ENCODE assay signal across 8 cellular contexts in genomic region chr17:39208893-39209292, GRCh38. TPM values are rescaled to one million over a fixed set of nuclear protein-coding genes. Genes with fewer than 3 reads are reported as not detected.
DNase-seq lines count a peak whose midpoint lies in the region; ATAC-seq, FAIRE-seq and TF ChIP-seq lines count a peak whose summit lies in the region.

No MANE protein-coding gene starts in this region.

- WGBS in K562 (ENCODE audit: insufficient coverage, low coverage, missing lambda C conversion rate): 13% methylated on average over 8 of the region's 8 CpGs

- H3K9ac ChIP-seq in K562 (ENCODE audit: insufficient read depth in 1 of 2, low read depth in 2 of 2, low read length in 2 of 2): 0 out of 4 replicates have a peak overlapping the region, but pooled peaks of 1 of the 2 experiments have one; percentile 10
- H3K9ac ChIP-seq in skeletal muscle tissue (ENCODE audit: low read depth in 1 of 3, low read length in 3 of 3): peak overlapping the region; percentile 72 to 81 (median 76)

- no peak for FAIRE-seq in K562 (lab: Jason Lieb, UNC)

- no peaks in the 10 kb centered on the region; the same call in 1 of the 2 replicates for H4K20me1 ChIP-seq in K562 (replicated peaks; ENCODE audit: control insufficient read depth, insufficient read depth, low read length)

- H3K4me2 ChIP-seq in K562 (ENCODE audit: insufficient read depth, low read length): no peak overlapping the region

- peak; percentile 9 for ATAC-seq in stimulated activated naive CD8-positive, alpha-beta T cell treated with anti-CD3 and anti-CD28 coated beads, Interleukin-15, Interleukin-2, amounts not matched to agents 100 U/mL and 50 U/mL, for 24 hours
- ATAC-seq in stimulated activated naive CD8-positive, alpha-beta T cell treated with anti-CD3 and anti-CD28 coated beads, Interleukin-15, amount 100 ng/mL, for 72 hours: no peak
- ATAC-seq in K562: peak; percentile 41

- H3K4me3 ChIP-seq in K562 (no peak overlapping the region), skeletal muscle tissue (ENCODE audit: low read length in 3 of 3) (peak overlapping the region in 2 of 3 donors; percentile 46 to 61)

- H3K4me1 Mint-ChIP-seq in stimulated activated naive CD8-positive, alpha-beta T cell treated with anti-CD3 and anti-CD28 coated beads, Interleukin-15, amount 100 ng/mL, for 72 hours: peaks cover 67% of the 10 kb centered on the region

- peaks cover 4% of the 10 kb centered on the region for H3K9me1 ChIP-seq in K562 (ENCODE audit: control insufficient read depth, insufficient read depth, low read length)

- no peak for TF ChIP-seq EP300 in K562 (IDR thresholded peaks at IDR 0.05; ENCODE audit: low read length)

- H3K9me3 ChIP-seq in K562 (replicated peaks; ENCODE audit: control insufficient read depth, insufficient read depth, low read depth, low read length) (no peaks in the 10 kb centered on the region), skeletal muscle tissue (ENCODE audit: control insufficient read depth in 3 of 3, low read length in 3 of 3) (no peaks in the 10 kb centered on the region)

- peak overlapping the region in 1 of 2 donors; percentile 75 for H3K4me3 Mint-ChIP-seq in stimulated activated naive CD8-positive, alpha-beta T cell treated with anti-CD3 and anti-CD28 coated beads, Interleukin-15, amount 100 ng/mL, for 72 hours

- no peak overlapping the region for H2AFZ ChIP-seq in K562 (ENCODE audit: low read depth, low read length)

- in situ Hi-C loops in K562 (cut with MboI): no loop called here

- no peak for TF ChIP-seq RAD21 in K562 (CRISPR knock-in tag; conservative IDR thresholded peaks at IDR 0.05 in 1 of 2, IDR thresholded peaks at IDR 0.05 in 1 of 2)

- H3K27me3 ChIP-seq in K562 (ENCODE audit: control insufficient read depth in 2 of 2, insufficient read depth in 2 of 2, low read length in 2 of 2) (peaks cover 0 to 29% of the 10 kb centered on the region in 2 experiments; a peak in 2 of 5 replicates), skeletal muscle tissue (ENCODE audit: control insufficient read depth in 3 of 3, insufficient read depth in 3 of 3, low read length in 3 of 3) (no peaks in the 10 kb centered on the region)

- peaks cover 0 to 32% of the 10 kb centered on the region in 2 experiments; a peak in 3 of 5 replicates for H3K4me1 ChIP-seq in K562 (replicated peaks in 1 of 2; ENCODE audit: control insufficient read depth in 2 of 2, insufficient read depth in 2 of 2, low read length in 2 of 2)
- H3K4me1 ChIP-seq in skeletal muscle tissue (ENCODE audit: control insufficient read depth in 3 of 3, insufficient read depth in 3 of 3, low read length in 3 of 3): peaks cover 16 to 27% (median 25%) of the 10 kb centered on the region in 3 donors

- intact Hi-C loops in K562 (cut with micrococcal nuclease): loop anchor here (5.0 kb wide), 3 partner anchors 143 to 408 kb away; no protein-coding TSS in a partner anchor

- DNase-seq in stimulated activated naive CD8-positive, alpha-beta T cell treated with anti-CD3 and anti-CD28 coated beads, Interleukin-15, Interleukin-2, amounts not matched to agents 100 U/mL and 50 U/mL, for 24 hours: peak; percentile 50
- no peak for DNase-seq in stimulated activated naive CD8-positive, alpha-beta T cell treated with anti-CD3 and anti-CD28 coated beads, Interleukin-15, amount 100 ng/mL, for 72 hours
- DNase-seq in Kasumi-1 (lab: John Stamatoyannopoulos, UW) (peak; percentile 36 to 45), K562 (ENCODE audit: extremely low read depth in 1 of 4, low spot score in 3 of 4) (peak in 3 of 4 experiments; percentile 51 to 62 (median 59)), midbrain (lab: John Stamatoyannopoulos, UW) (no peak), SW 1271 (lab: John Stamatoyannopoulos, UW) (no peak), AG08396 (ENCODE audit: low spot score) (no peak)

- no peaks in the 10 kb centered on the region for H3K79me2 ChIP-seq in K562 (ENCODE audit: control insufficient read depth, insufficient read depth, low read length)

- POLR2A ChIA-PET in K562 (lab: Yijun Ruan, JAX): interaction anchor here (2.1 kb wide), 1 partner anchor 10 kb away, joined by 16 read pairs; the partner anchor contains the start of gene RPL19

- H3K27ac Mint-ChIP-seq in stimulated activated naive CD8-positive, alpha-beta T cell treated with anti-CD3 and anti-CD28 coated beads, Interleukin-15, amount 100 ng/mL, for 72 hours: no peak overlapping the region

- H3K9me3 Mint-ChIP-seq in stimulated activated naive CD8-positive, alpha-beta T cell treated with anti-CD3 and anti-CD28 coated beads, Interleukin-15, amount 100 ng/mL, for 72 hours: no peaks in the 10 kb centered on the region

- no peaks in the 10 kb centered on the region for H3K27me3 Mint-ChIP-seq in stimulated activated naive CD8-positive, alpha-beta T cell treated with anti-CD3 and anti-CD28 coated beads, Interleukin-15, amount 100 ng/mL, for 72 hours

- CTCF ChIA-PET in K562 (lab: Yijun Ruan, JAX; ENCODE audit: low intra/inter-chr PET ratio): interaction anchor here (1.3 kb wide), 1 partner anchor 36 kb away, joined by 6 read pairs; no protein-coding TSS in a partner anchor

- no peak for TF ChIP-seq CTCF in K562 (IDR thresholded peaks at IDR 0.05 in 2 of 3, conservative IDR thresholded peaks at IDR 0.05 in 1 of 3; ENCODE audit: insufficient read depth in 2 of 3, low read depth in 1 of 3, low read length in 3 of 3)

- H3K27ac ChIP-seq in K562 (ENCODE audit: extremely low read depth, low read depth, low read length) (no peak overlapping the region), skeletal muscle tissue (ENCODE audit: low read depth, low read length) (peak overlapping the region; percentile 91)

- no TSS peak for BruUV-seq in K562 (replicated peaks; lab: Mats Ljungman, UMichigan)

- no peak for TF ChIP-seq POLR2A in K562 (conservative IDR thresholded peaks at IDR 0.05)

- H3K36me3 ChIP-seq in K562 (ENCODE audit: control insufficient read depth, insufficient read depth, low read length): peaks cover 14% of the 10 kb centered on the region
- H3K36me3 ChIP-seq in skeletal muscle tissue (ENCODE audit: control insufficient read depth in 3 of 3, insufficient read depth in 3 of 3, low read length in 3 of 3): peaks cover 12 to 13% (median 12%) of the 10 kb centered on the region in 3 donors

RNA-seq across cellular contexts. Expression of gene RPL19, which starts 8.8 kb away (rescaled TPM):
- 162 and 216 TPM in 2 replicates for total RNA-seq in K562 (2011; cell fraction: chromatin; rRNA removed; ENCODE audit: low replicate concordance)
- 446 and 472 TPM in 2 replicates for total RNA-seq in K562 (2011; cell fraction: nucleolus; rRNA removed)
- total RNA-seq in K562 (2011; cell fraction: nucleoplasm; rRNA removed): 512 and 741 TPM in 2 replicates
- total RNA-seq in K562 (2014; rRNA removed) (3,823 and 4,254 TPM in 2 replicates), K562 (2014; rRNA removed; fragmentation: Illumina TruSeq; extraction: Trizol) (2,411 and 3,109 TPM in 2 replicates), K562 (2015; rRNA removed; fragmentation: Illumina TruSeq; extraction: Trizol) (3,681 and 3,727 TPM in 2 replicates), K562 (2021) (2,367 and 2,508 TPM in 2 replicates), skeletal muscle tissue (1,766 TPM)
- polyA plus RNA-seq in K562 (2011; rRNA removed) (1,550 and 2,263 TPM in 2 replicates), K562 (2014; fragmentation: Illumina TruSeq; extraction: Trizol) (4,063 and 4,614 TPM in 2 replicates), K562 (2014; fragmentation: Nextera tagmentation; extraction: Ambion mirVana) (1,000 to 10,000 TPM; 3,604 to 4,229 TPM), K562 (2014; rRNA removed) (3,808 and 3,851 TPM in 2 replicates)
- polyA plus RNA-seq in K562 (2011; cell fraction: cytosol; rRNA removed): 1,909 and 2,489 TPM in 2 replicates
- polyA plus RNA-seq in K562 (2011; cell fraction: nucleus; rRNA removed): 662 and 945 TPM in 2 replicates
- polyA plus RNA-seq in K562 (2012): 2,279 and 3,326 TPM in 2 replicates
- polyA minus RNA-seq in K562 (2011; rRNA and poly(A)+ RNA removed): 920 and 1,322 TPM in 2 replicates
- polyA minus RNA-seq in K562 (2011; cell fraction: cytosol; rRNA and poly(A)+ RNA removed): 617 and 787 TPM in 2 replicates
- polyA minus RNA-seq in K562 (2011; cell fraction: nucleus; rRNA and poly(A)+ RNA removed): 123 and 152 TPM in 2 replicates

RNA-seq across cellular contexts. Expression of gene CACNB1, which starts 11.4 kb away (rescaled TPM):
- total RNA-seq in K562 (2011; cell fraction: chromatin; rRNA removed; ENCODE audit: low replicate concordance): 38.1 and 87.3 TPM in 2 replicates
- total RNA-seq in K562 (2011; cell fraction: nucleolus; rRNA removed): 39.5 and 41.0 TPM in 2 replicates
- 40.0 and 54.4 TPM in 2 replicates for total RNA-seq in K562 (2011; cell fraction: nucleoplasm; rRNA removed)
- total RNA-seq in K562 (2014; rRNA removed) (2.2 and 3.7 TPM in 2 replicates), K562 (2014; rRNA removed; fragmentation: Illumina TruSeq; extraction: Trizol) (2.6 and 3.6 TPM in 2 replicates), K562 (2015; rRNA removed; fragmentation: Illumina TruSeq; extraction: Trizol) (1.7 and 2.0 TPM in 2 replicates), K562 (2021) (6.7 and 7.4 TPM in 2 replicates), skeletal muscle tissue (146 TPM)
- polyA plus RNA-seq in K562 (2011; rRNA removed) (3.0 and 3.2 TPM in 2 replicates), K562 (2014; fragmentation: Illumina TruSeq; extraction: Trizol) (3.0 and 3.6 TPM in 2 replicates), K562 (2014; fragmentation: Nextera tagmentation; extraction: Ambion mirVana) (under 1 TPM; 0.08 to 0.18 TPM), K562 (2014; rRNA removed) (3.7 and 4.6 TPM in 2 replicates)
- polyA plus RNA-seq in K562 (2011; cell fraction: cytosol; rRNA removed): 1.5 and 3.4 TPM in 2 replicates
- polyA plus RNA-seq in K562 (2011; cell fraction: nucleus; rRNA removed): 10.8 and 29.9 TPM in 2 replicates
- 2.1 and 2.9 TPM in 2 replicates for polyA plus RNA-seq in K562 (2012)
- 8.4 and 16.2 TPM in 2 replicates for polyA minus RNA-seq in K562 (2011; rRNA and poly(A)+ RNA removed)
- polyA minus RNA-seq in K562 (2011; cell fraction: cytosol; rRNA and poly(A)+ RNA removed): 2.5 and 5.3 TPM in 2 replicates
- 8.2 and 16.4 TPM in 2 replicates for polyA minus RNA-seq in K562 (2011; cell fraction: nucleus; rRNA and poly(A)+ RNA removed)

RNA-seq across cellular contexts. Expression of gene STAC2, which starts 16.9 kb away (rescaled TPM):
- total RNA-seq in K562 (2011; cell fraction: chromatin; rRNA removed; ENCODE audit: low replicate concordance): not detected in 2 replicates
- total RNA-seq in K562 (2011; cell fraction: nucleolus; rRNA removed): not detected in 2 replicates
- not detected in 2 replicates for total RNA-seq in K562 (2011; cell fraction: nucleoplasm; rRNA removed)
- total RNA-seq in K562 (2014; rRNA removed) (not detected in 2 replicates), K562 (2014; rRNA removed; fragmentation: Illumina TruSeq; extraction: Trizol) (not detected in 2 replicates), K562 (2015; rRNA removed; fragmentation: Illumina TruSeq; extraction: Trizol) (not detected in 2 replicates), K562 (2021) (not detected in 2 replicates), skeletal muscle tissue (not detected)
- polyA plus RNA-seq in K562 (2011; rRNA removed) (not detected in 2 replicates), K562 (2014; fragmentation: Illumina TruSeq; extraction: Trizol) (not detected in 2 replicates), K562 (2014; fragmentation: Nextera tagmentation; extraction: Ambion mirVana) (not detected), K562 (2014; rRNA removed) (not detected in 2 replicates)
- polyA plus RNA-seq in K562 (2011; cell fraction: cytosol; rRNA removed): not detected in 2 replicates
- polyA plus RNA-seq in K562 (2011; cell fraction: nucleus; rRNA removed): not detected in 2 replicates
- polyA plus RNA-seq in K562 (2012): not detected in 2 replicates
- polyA minus RNA-seq in K562 (2011; rRNA and poly(A)+ RNA removed): not detected in 2 replicates
- not detected in 2 replicates for polyA minus RNA-seq in K562 (2011; cell fraction: cytosol; rRNA and poly(A)+ RNA removed)
- polyA minus RNA-seq in K562 (2011; cell fraction: nucleus; rRNA and poly(A)+ RNA removed): not detected in 2 replicates

RNA-seq across cellular contexts. Expression of gene ARL5C, which starts 42.9 kb away (rescaled TPM):
- 0.16 TPM in 1 of 2 replicates, not detected in the other for total RNA-seq in K562 (2011; cell fraction: chromatin; rRNA removed; ENCODE audit: low replicate concordance)
- not detected in 2 replicates for total RNA-seq in K562 (2011; cell fraction: nucleolus; rRNA removed)
- not detected in 2 replicates for total RNA-seq in K562 (2011; cell fraction: nucleoplasm; rRNA removed)
- total RNA-seq in K562 (2014; rRNA removed) (not detected in 2 replicates), K562 (2014; rRNA removed; fragmentation: Illumina TruSeq; extraction: Trizol) (not detected in 2 replicates), K562 (2015; rRNA removed; fragmentation: Illumina TruSeq; extraction: Trizol) (not detected in 2 replicates), K562 (2021) (not detected in 2 replicates), skeletal muscle tissue (under 0.01 TPM)
- polyA plus RNA-seq in K562 (2011; rRNA removed) (not detected in 2 replicates), K562 (2014; fragmentation: Illumina TruSeq; extraction: Trizol) (not detected in 2 replicates), K562 (2014; fragmentation: Nextera tagmentation; extraction: Ambion mirVana) (not detected), K562 (2014; rRNA removed) (not detected in 2 replicates)
- polyA plus RNA-seq in K562 (2011; cell fraction: cytosol; rRNA removed): not detected in 2 replicates
- not detected in 2 replicates for polyA plus RNA-seq in K562 (2011; cell fraction: nucleus; rRNA removed)
- polyA plus RNA-seq in K562 (2012): not detected in 2 replicates
- polyA minus RNA-seq in K562 (2011; rRNA and poly(A)+ RNA removed): not detected in 2 replicates
- not detected in 2 replicates for polyA minus RNA-seq in K562 (2011; cell fraction: cytosol; rRNA and poly(A)+ RNA removed)
- polyA minus RNA-seq in K562 (2011; cell fraction: nucleus; rRNA and poly(A)+ RNA removed): not detected in 2 replicates

RNA-seq across cellular contexts. Expression of gene PLXDC1, which starts 57.5 kb away (rescaled TPM):
- total RNA-seq in K562 (2011; cell fraction: chromatin; rRNA removed; ENCODE audit: low replicate concordance): not detected in 2 replicates
- total RNA-seq in K562 (2011; cell fraction: nucleolus; rRNA removed): not detected in 2 replicates
- not detected in 2 replicates for total RNA-seq in K562 (2011; cell fraction: nucleoplasm; rRNA removed)
- total RNA-seq in K562 (2014; rRNA removed): not detected in 2 replicates
- total RNA-seq in K562 (2014; rRNA removed; fragmentation: Illumina TruSeq; extraction: Trizol): not detected in 2 replicates
- not detected in 2 replicates for total RNA-seq in K562 (2015; rRNA removed; fragmentation: Illumina TruSeq; extraction: Trizol)
- not detected in 2 replicates for total RNA-seq in K562 (2021)
- polyA plus RNA-seq in K562 (2011; rRNA removed): 0.11 TPM in 1 of 2 replicates, not detected in the other
- polyA plus RNA-seq in K562 (2011; cell fraction: cytosol; rRNA removed): not detected in 2 replicates
- polyA plus RNA-seq in K562 (2011; cell fraction: nucleus; rRNA removed): 0.21 and 0.29 TPM in 2 replicates
- 0.01 and 0.03 TPM in 2 replicates for polyA plus RNA-seq in K562 (2012)
- polyA plus RNA-seq in K562 (2014; fragmentation: Illumina TruSeq; extraction: Trizol): not detected in 2 replicates
- not detected for polyA plus RNA-seq in K562 (2014; fragmentation: Nextera tagmentation; extraction: Ambion mirVana)
- not detected in 2 replicates for polyA plus RNA-seq in K562 (2014; rRNA removed)
- polyA minus RNA-seq in K562 (2011; rRNA and poly(A)+ RNA removed): not detected in 2 replicates
- polyA minus RNA-seq in K562 (2011; cell fraction: cytosol; rRNA and poly(A)+ RNA removed): not detected in 2 replicates
- not detected in 2 replicates for polyA minus RNA-seq in K562 (2011; cell fraction: nucleus; rRNA and poly(A)+ RNA removed)
- total RNA-seq in skeletal muscle tissue: 0.52 TPM

Comparison
In these comparisons a context has a peak if more than half of its experiments do, and no peak if none do; other contexts are left out.
1. DNase-seq: peak in stimulated activated naive CD8-positive, alpha-beta T cell treated with anti-CD3 and anti-CD28 coated beads, Interleukin-15, Interleukin-2, amounts not matched to agents 100 U/mL and 50 U/mL, for 24 hours (single experiment), Kasumi-1 (2 of 2) and K562 (3 of 4); none in stimulated activated naive CD8-positive, alpha-beta T cell treated with anti-CD3 and anti-CD28 coated beads, Interleukin-15, amount 100 ng/mL, for 72 hours (0 of 2), midbrain (single experiment), SW 1271 (0 of 2) and AG08396 (single experiment).